Comparison of ENCODE assay signal across 10 cellular contexts in the genomic region with DNA sequence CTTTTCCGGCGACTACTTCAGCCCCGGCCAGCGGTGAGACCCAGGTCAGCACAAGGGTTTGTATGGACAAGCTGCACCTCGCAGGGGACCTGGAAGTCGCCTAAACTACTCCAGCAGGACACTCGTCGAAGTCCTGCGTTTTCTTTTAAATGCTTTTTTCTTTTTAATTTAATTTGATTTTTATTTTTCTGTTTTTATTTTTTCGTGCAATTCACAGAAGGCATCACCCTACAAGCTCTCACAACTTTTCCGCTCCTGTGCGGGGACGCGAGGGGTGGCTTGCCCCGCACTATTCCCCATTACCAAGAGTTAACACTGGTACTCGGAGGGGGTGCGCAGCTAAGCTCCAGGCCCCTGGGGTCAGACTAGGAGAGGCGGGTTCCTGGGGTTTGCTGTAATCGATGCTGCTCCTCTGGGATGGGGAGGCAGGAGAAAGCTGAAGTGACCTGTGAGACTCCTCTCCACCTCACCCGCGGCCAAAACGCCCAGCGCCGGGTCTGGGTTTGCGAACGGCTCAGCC. TPM values are rescaled to one million over a fixed set of nuclear protein-coding genes. Genes with fewer than 3 reads are reported as not detected.
DNase-seq lines count a peak whose midpoint lies in the region; FAIRE-seq and TF ChIP-seq lines count a peak whose summit lies in the region.
"Had no signal": no experiment of that assay in that cellular context is flagged by ENCODE, and none has a peak within 500 bp of the region (broad histone marks: within the 10 kb centered on the region; RNA-seq: fewer than 3 reads in every experiment).

No MANE protein-coding gene starts in this region.

- no peaks in the 10 kb centered on the region; the same call in 1 of the 2 replicates for H3K36me3 ChIP-seq in WERI-Rb-1

- peaks cover 19% of the 10 kb centered on the region for H3K4me1 Mint-ChIP-seq in glutamatergic neuron (ENCODE audit: low read depth, unreplicated experiment)

- TF ChIP-seq CTCF in WERI-Rb-1 (IDR thresholded peaks at IDR 0.05; ENCODE audit: low read depth, low read length) (no peak), glutamatergic neuron (IDR thresholded peaks at IDR 0.05; ENCODE audit: partially characterized antibody, unreplicated experiment) (no peak)

- peak overlapping the region; percentile 97 for H3K27ac Mint-ChIP-seq in glutamatergic neuron (ENCODE audit: unreplicated experiment)
- H3K27ac Mint-ChIP-seq: activated naive CD8-positive, alpha-beta T cell treated with anti-CD3 and anti-CD28 coated beads for 36 hours had no signal

- H3K27ac ChIP-seq in WERI-Rb-1 = peak overlapping the region; percentile 80

- DNase-seq in Ammon's horn (ENCODE audit: low spot score) = peak; percentile 20
- DNase-seq in WERI-Rb-1 = peak; percentile 35
- no peak for DNase-seq in glutamatergic neuron
- peak; percentile 43 for DNase-seq in putamen (ENCODE audit: low spot score)
- no peak for DNase-seq in germinal center (ENCODE audit: low spot score)
- DNase-seq in iPS-NIHi11 (ENCODE audit: low spot score) = no peak
- no peak for DNase-seq in GM19239 (ENCODE audit: insufficient read length, low spot score)
- no peak for DNase-seq in glomerular visceral epithelial cell (ENCODE audit: extremely low spot score)
- DNase-seq: activated naive CD8-positive, alpha-beta T cell treated with anti-CD3 and anti-CD28 coated beads for 36 hours; NCI-H2171 treated with DMSO at 0.1 percent for 48 hours had no signal

- H3K9me3 Mint-ChIP-seq in glutamatergic neuron (ENCODE audit: unreplicated experiment) = peaks cover 24% of the 10 kb centered on the region
- H3K9me3 Mint-ChIP-seq: activated naive CD8-positive, alpha-beta T cell treated with anti-CD3 and anti-CD28 coated beads for 36 hours had no signal

- H3K27me3 ChIP-seq in WERI-Rb-1 (ENCODE audit: insufficient read depth, low read depth, severe bottlenecking) = no peaks in the 10 kb centered on the region

- peaks cover 23% of the 10 kb centered on the region for H3K27me3 Mint-ChIP-seq in glutamatergic neuron (ENCODE audit: unreplicated experiment)

- FAIRE-seq in GM19239 (lab: Jason Lieb, UNC) = no peak

- H3K36me3 Mint-ChIP-seq in glutamatergic neuron (ENCODE audit: unreplicated experiment) = no peaks in the 10 kb centered on the region

- peak overlapping the region; percentile 90 for H3K4me3 ChIP-seq in WERI-Rb-1 (ENCODE audit: low read depth, low read length)

- H3K9me3 ChIP-seq in WERI-Rb-1 (ENCODE audit: severe bottlenecking) = no peaks in the 10 kb centered on the region

- peak overlapping the region; percentile 97 for H3K4me3 Mint-ChIP-seq in glutamatergic neuron (ENCODE audit: unreplicated experiment)
- H3K4me3 Mint-ChIP-seq: activated naive CD8-positive, alpha-beta T cell treated with anti-CD3 and anti-CD28 coated beads for 36 hours had no signal

RNA-seq across cellular contexts. Expression of a gene that starts 1.3 kb away (rescaled TPM):
- total RNA-seq in glutamatergic neuron (ENCODE audit: unreplicated experiment) = 220 TPM
- total RNA-seq: activated naive CD8-positive, alpha-beta T cell treated with anti-CD3 and anti-CD28 coated beads for 36 hours had no signal

Comparison
In these comparisons a context has a peak if more than half of its experiments do, and no peak if none do; other contexts are left out.
1. DNase-seq: peak in Ammon's horn (single experiment), WERI-Rb-1 (single experiment) and putamen (single experiment); none in glutamatergic neuron (single experiment), germinal center (single experiment), iPS-NIHi11 (single experiment), GM19239 (single experiment) and glomerular visceral epithelial cell (single experiment).